ENCODE assay signal across 16 cellular contexts in genomic region chr14:75139185-75139584, GRCh38. TPM values are rescaled to one million over a fixed set of nuclear protein-coding genes. Genes with fewer than 3 reads are reported as not detected.
DNase-seq lines count a peak whose midpoint lies in the region; ATAC-seq and TF ChIP-seq lines count a peak whose summit lies in the region.
"Had no signal": no experiment of that assay in that cellular context is flagged by ENCODE, and none has a peak within 500 bp of the region (broad histone marks: within the 10 kb centered on the region; RNA-seq: fewer than 3 reads in every experiment).

No MANE protein-coding gene starts in this region.

- peaks cover 57% of the 10 kb centered on the region for H4K20me1 ChIP-seq in PC-9 (ENCODE audit: insufficient read depth)

- peaks cover 73% of the 10 kb centered on the region for H3F3A ChIP-seq in PC-9 (ENCODE audit: insufficient read depth, low read depth)

- H3K27ac Mint-ChIP-seq in activated CD8-positive, alpha-beta memory T cell treated with anti-CD3 and anti-CD28 coated beads, Interleukin-2, amount 10 ng/mL, durations not matched to agents 7 days and 5 days = peak overlapping the region; percentile 7
- peak overlapping the region; percentile 78 to 96 (median 84) for H3K27ac Mint-ChIP-seq in immature natural killer cell

- no TSS peak for BruUV-seq in PC-9 (replicated peaks; lab: Mats Ljungman, UMichigan)

- H3K36me3 Mint-ChIP-seq in activated CD8-positive, alpha-beta memory T cell treated with anti-CD3 and anti-CD28 coated beads, Interleukin-2, amount 10 ng/mL, durations not matched to agents 7 days and 5 days = peaks cover 24% of the 10 kb centered on the region
- peaks cover 4 to 19% (median 13%) of the 10 kb centered on the region in 3 donors for H3K36me3 Mint-ChIP-seq in immature natural killer cell

- POLR2A ChIA-PET in PC-9 (lab: Charles Lee; ENCODE audit: unreplicated experiment) = interaction anchor here (0.6 to 0.9 kb wide), 2 partner anchors 83 to 155 kb away, joined by 3 to 6 read pairs; no protein-coding TSS in a partner anchor

- H3K9me3 Mint-ChIP-seq in activated CD8-positive, alpha-beta memory T cell treated with anti-CD3 and anti-CD28 coated beads, Interleukin-2, amount 10 ng/mL, durations not matched to agents 7 days and 5 days (ENCODE audit: low read depth) = no peaks in the 10 kb centered on the region
- H3K9me3 Mint-ChIP-seq in immature natural killer cell = no peaks in the 10 kb centered on the region

- TF ChIP-seq POLR2A in stomach (IDR thresholded peaks at IDR 0.05) = no peak

- H2AFZ ChIP-seq in PC-9 = no peak overlapping the region

- WGBS in stomach, 5 donors = 44 to 60% (median 53%) methylated on average over 2 of the region's 2 CpGs

- H3K9me3 ChIP-seq in PC-9 (ENCODE audit: insufficient read depth, low read depth) (no peaks in the 10 kb centered on the region), stomach (no peaks in the 10 kb centered on the region)
- H3K9me3 ChIP-seq: esophagus squamous epithelium, heart right ventricle had no signal

- H3K4me1 Mint-ChIP-seq in activated CD8-positive, alpha-beta memory T cell treated with anti-CD3 and anti-CD28 coated beads, Interleukin-2, amount 10 ng/mL, durations not matched to agents 7 days and 5 days = peaks cover 39% of the 10 kb centered on the region
- peaks cover 56 to 69% of the 10 kb centered on the region in 2 donors for H3K4me1 Mint-ChIP-seq in immature natural killer cell

- TF ChIP-seq CTCF in PC-9 (conservative IDR thresholded peaks at IDR 0.05) (no peak), stomach (IDR thresholded peaks at IDR 0.05) (no peak)

- H3K4me1 ChIP-seq in PC-9 (replicated peaks; ENCODE audit: insufficient read depth) = no peaks in the 10 kb centered on the region
- H3K4me1 ChIP-seq in stomach = peaks cover 0 to 59% (median 25%) of the 10 kb centered on the region in 4 donors

- H3K36me3 ChIP-seq in PC-9 (ENCODE audit: low read depth) (peaks cover 22% of the 10 kb centered on the region), stomach (peaks cover 10 to 23% (median 18%) of the 10 kb centered on the region in 4 donors)

- H3K27ac ChIP-seq in PC-9 (0 out of 2 replicates have a peak overlapping the region, but pooled peaks have one; percentile 7), stomach (peak overlapping the region in 3 of 5 donors; percentile 29 to 44 (median 30))
- H3K27ac ChIP-seq: RWPE1 had no signal

- CTCF ChIA-PET in activated CD8-positive, alpha-beta memory T cell treated with anti-CD3 and anti-CD28 coated beads, Interleukin-2, amount 10 ng/mL, durations not matched to agents 7 days and 5 days (lab: Charles Lee) = interaction anchor here (0.6 to 9.0 kb wide), 5 partner anchors 9 to 350 kb away, joined by 3 to 138 read pairs (median 3); no protein-coding TSS in a partner anchor
- CTCF ChIA-PET in PC-9 (lab: Charles Lee) = interaction anchor here (1.1 kb wide), 1 partner anchor 11 kb away, joined by 3 read pairs; no protein-coding TSS in a partner anchor

- no peak for DNase-seq in activated CD8-positive, alpha-beta memory T cell treated with anti-CD3 and anti-CD28 coated beads, Interleukin-2, amount 10 ng/mL, durations not matched to agents 7 days and 5 days
- no peak for DNase-seq in activated CD8-positive, alpha-beta memory T cell treated with anti-CD3 and anti-CD28 coated beads for 24 hours
- no peak for DNase-seq in PC-9
- no peak for DNase-seq in immature natural killer cell
- no peak for DNase-seq in stomach
- DNase-seq in central memory CD4-positive, alpha-beta T cell = no peak
- DNase-seq: ACHN; activated CD4-positive, alpha-beta T cell treated with anti-CD3 and anti-CD28 coated beads, Interleukin-2, amount 50 U/mL, for 1 hour; activated effector memory CD4-positive, alpha-beta T cell treated with anti-CD3 and anti-CD28 coated beads, Interleukin-2, amount 50 U/mL, for 16 hours; esophagus squamous epithelium; heart right ventricle; NCI-H2029 treated with DMSO at 0.1 percent for 48 hours; T-helper 9 cell had no signal

- no peaks in the 10 kb centered on the region for H3K9me2 ChIP-seq in PC-9 (ENCODE audit: insufficient read depth)

- H3K79me2 ChIP-seq in PC-9 (ENCODE audit: low read depth) = peaks cover 81% of the 10 kb centered on the region

- H3K27me3 Mint-ChIP-seq in activated CD8-positive, alpha-beta memory T cell treated with anti-CD3 and anti-CD28 coated beads, Interleukin-2, amount 10 ng/mL, durations not matched to agents 7 days and 5 days = no peaks in the 10 kb centered on the region
- H3K27me3 Mint-ChIP-seq in immature natural killer cell (ENCODE audit: low read depth in 3 of 3) = peaks cover 0 to 2% (median 0%) of the 10 kb centered on the region in 3 donors

- H3K4me3 Mint-ChIP-seq in activated CD8-positive, alpha-beta memory T cell treated with anti-CD3 and anti-CD28 coated beads, Interleukin-2, amount 10 ng/mL, durations not matched to agents 7 days and 5 days = peak overlapping the region; percentile 4
- H3K4me3 Mint-ChIP-seq in immature natural killer cell = peak overlapping the region; percentile 5 to 72 (median 50)

- no peak overlapping the region for H3K4me2 ChIP-seq in PC-9

- no peak for TF ChIP-seq EP300 in stomach (IDR thresholded peaks at IDR 0.05)

- H3K4me3 ChIP-seq in PC-9 (no peak overlapping the region), stomach (no peak overlapping the region)
- H3K4me3 ChIP-seq: esophagus squamous epithelium, heart right ventricle had no signal

- intact Hi-C loops in PC-9 (cut with micrococcal nuclease; ENCODE audit: unreplicated experiment) = no loop called here
- intact Hi-C loops in stomach (cut with DNase I; ENCODE audit: low total_unique reads) = no loop called here

- H3K27me3 ChIP-seq in PC-9 (ENCODE audit: insufficient read depth, low read depth) = no peaks in the 10 kb centered on the region
- H3K27me3 ChIP-seq in stomach = no peaks in the 10 kb centered on the region
- H3K27me3 ChIP-seq: esophagus squamous epithelium, heart right ventricle had no signal

- ATAC-seq in activated CD8-positive, alpha-beta memory T cell treated with anti-CD3 and anti-CD28 coated beads, Interleukin-2, amount 10 ng/mL, durations not matched to agents 7 days and 5 days = no peak
- no peak for ATAC-seq in GM18873 (IDR thresholded peaks at IDR 0.05; ENCODE audit: low FRiP score, unreplicated experiment)
- ATAC-seq in GM18907 (IDR thresholded peaks at IDR 0.05; ENCODE audit: unreplicated experiment) = no peak

RNA-seq across cellular contexts. Expression of gene NEK9, which starts 12.3 kb away (rescaled TPM):
- total RNA-seq in activated CD8-positive, alpha-beta memory T cell treated with anti-CD3 and anti-CD28 coated beads, Interleukin-2, amount 10 ng/mL, durations not matched to agents 7 days and 5 days = 10 to 100 TPM; 83.0 to 86.4 TPM
- total RNA-seq in PC-9 (2021) = 170 and 174 TPM in 2 replicates
- polyA plus RNA-seq in immature natural killer cell = 10 to 100 TPM; 10.4 to 15.2 (median 12.4) TPM
- 100 to 1,000 TPM in 1 of 5 donors, 10 to 100 TPM in 4; 17.1 to 225 (median 49.1) TPM for total RNA-seq in stomach
- polyA plus RNA-seq in stomach = 10 to 100 TPM; 12.5 to 26.4 (median 13.1) TPM

RNA-seq across cellular contexts. Expression of gene TMED10, which starts 37.2 kb away (rescaled TPM):
- 100 to 1,000 TPM; 129 to 166 TPM for total RNA-seq in activated CD8-positive, alpha-beta memory T cell treated with anti-CD3 and anti-CD28 coated beads, Interleukin-2, amount 10 ng/mL, durations not matched to agents 7 days and 5 days
- total RNA-seq in PC-9 (2021) (709 and 770 TPM in 2 replicates), stomach (100 to 1,000 TPM in 4 of 5 donors, 10 to 100 TPM in 1; 26.6 to 292 (median 140) TPM)
- polyA plus RNA-seq in immature natural killer cell (100 to 1,000 TPM; 379 to 442 (median 439) TPM), stomach (10 to 100 TPM; 48.4 to 71.7 (median 61.9) TPM)
